Comparison of ENCODE assay signal across 35 cellular contexts in the genomic region with DNA sequence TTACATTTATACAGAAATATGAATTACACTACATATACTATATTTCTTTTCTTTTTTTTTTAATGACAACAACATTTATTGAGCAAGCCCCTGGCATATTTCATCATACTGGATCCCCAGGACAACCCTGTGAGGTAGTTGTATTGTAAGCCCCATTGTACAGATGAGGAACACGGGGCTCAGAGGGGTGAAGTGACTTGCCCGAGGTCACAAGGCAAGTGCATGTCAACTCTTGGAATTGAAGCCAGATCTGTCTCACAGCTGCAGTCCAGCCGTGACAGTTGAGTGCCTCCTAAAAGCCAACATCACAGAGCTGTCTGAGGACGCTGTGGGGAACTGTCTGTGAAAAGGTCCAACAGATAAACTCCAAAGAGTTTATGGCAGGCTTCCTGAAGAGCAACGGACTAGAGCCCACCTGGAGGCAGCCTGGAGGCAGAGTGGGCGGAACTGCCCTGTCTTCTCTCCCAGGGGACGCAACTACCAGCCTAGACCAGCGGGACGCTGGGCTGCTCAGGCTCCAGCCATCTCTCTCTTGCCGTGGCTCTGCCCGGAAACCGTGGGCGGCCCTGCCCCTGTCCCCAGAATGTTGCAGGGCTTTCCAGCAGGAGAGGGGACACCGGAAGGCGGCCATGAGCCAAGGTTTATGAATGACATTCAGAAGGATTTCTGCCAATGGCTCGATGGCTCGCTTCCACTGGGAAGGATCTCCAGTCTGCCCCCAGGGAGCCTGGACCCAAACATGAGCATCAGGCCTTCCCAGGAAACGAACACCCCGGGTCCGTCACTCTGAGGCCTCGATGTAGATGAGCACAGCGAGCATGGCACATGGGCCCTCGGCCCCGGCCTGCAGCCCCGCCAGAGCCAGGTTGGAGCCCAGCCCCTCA. TPM values are rescaled to one million over a fixed set of nuclear protein-coding genes. Genes with fewer than 3 reads are reported as not detected.
"Had no signal": no experiment of that assay in that cellular context is flagged by ENCODE, and none has a peak within 500 bp of the region (broad histone marks: within the 10 kb centered on the region; RNA-seq: fewer than 3 reads in every experiment).

No MANE protein-coding gene starts in this region.

- H3K4me1 ChIP-seq: ascending aorta had no signal

- H3K9me3 Mint-ChIP-seq: activated T-helper 2 cell treated with anti-CD3 and anti-CD28 coated beads, Interferon-gamma antibody, Interleukin-2, Interleukin-4, amounts not matched to agents 10 μg/mL and 5 μg/mL and 100 μg/mL, durations not matched to agents 14 hours and 24 hours and 36 hours; central memory CD8-positive, alpha-beta T cell had no signal

- H3K36me3 ChIP-seq: ascending aorta, cardiac muscle cell, WERI-Rb-1 had no signal

- H3K4me1 Mint-ChIP-seq: activated CD4-positive, alpha-beta memory T cell treated with anti-CD3 and anti-CD28 coated beads, Interleukin-2, amount 10 ng/mL, durations not matched to agents 7 days and 5 days; activated CD8-positive, alpha-beta memory T cell treated with anti-CD3 and anti-CD28 coated beads, Interleukin-2, amount 10 ng/mL, durations not matched to agents 7 days and 5 days; activated naive CD4-positive, alpha-beta T cell treated with anti-CD3 and anti-CD28 coated beads, Interleukin-2, amount 50 U/mL, for 24 hours; activated naive CD8-positive, alpha-beta T cell treated with anti-CD3 and anti-CD28 coated beads, Interleukin-2, amount 10 ng/mL, durations not matched to agents 7 days and 5 days; central memory CD8-positive, alpha-beta T cell; T-cell; T-helper 17 cell had no signal

- H3K27ac ChIP-seq: ascending aorta, cardiac muscle cell, PC-9, RWPE1, WERI-Rb-1 had no signal

- ATAC-seq: activated CD8-positive, alpha-beta memory T cell treated with anti-CD3 and anti-CD28 coated beads, Interleukin-2, amount 10 ng/mL, durations not matched to agents 7 days and 5 days; Right ventricle myocardium inferior; SK-N-SH treated with all-trans-retinoic acid at 6 μM for 48 hours; T-cell; T-helper 17 cell had no signal

- H3K9me3 ChIP-seq: ascending aorta had no signal

- H3K27me3 Mint-ChIP-seq: activated CD8-positive, alpha-beta memory T cell treated with anti-CD3 and anti-CD28 coated beads, Interleukin-2, amount 10 ng/mL, durations not matched to agents 7 days and 5 days; activated naive CD4-positive, alpha-beta T cell treated with anti-CD3 and anti-CD28 coated beads, Interleukin-2, amount 50 U/mL, for 24 hours; activated naive CD8-positive, alpha-beta T cell treated with anti-CD3 and anti-CD28 coated beads, Interleukin-2, amount 10 ng/mL, durations not matched to agents 7 days and 5 days; central memory CD8-positive, alpha-beta T cell; T-helper 17 cell had no signal

- H3K36me3 Mint-ChIP-seq: activated CD8-positive, alpha-beta memory T cell treated with anti-CD3 and anti-CD28 coated beads, Interleukin-2, amount 10 ng/mL, durations not matched to agents 7 days and 5 days; T-cell had no signal

- H3K27me3 ChIP-seq: ascending aorta, cardiac muscle cell had no signal

- DNase-seq: activated CD4-positive, alpha-beta memory T cell treated with anti-CD3 and anti-CD28 coated beads, Interleukin-2, amount 10 ng/mL, durations not matched to agents 7 days and 5 days; activated CD4-positive, alpha-beta T cell treated with anti-CD3 and anti-CD28 coated beads for 1 hour; activated CD4-positive, alpha-beta T cell treated with anti-CD3 and anti-CD28 coated beads for 48 hours; activated CD4-positive, CD25-positive, alpha-beta regulatory T cell; activated CD8-positive, alpha-beta memory T cell treated with anti-CD3 and anti-CD28 coated beads for 24 hours; activated CD8-positive, alpha-beta memory T cell treated with anti-CD3 and anti-CD28 coated beads, Interleukin-2, amount 10 ng/mL, durations not matched to agents 7 days and 5 days; activated CD8-positive, alpha-beta memory T cell treated with anti-CD3 and anti-CD28 coated beads, Interleukin-2, amount 50 U/mL, for 48 hours; activated naive CD4-positive, alpha-beta T cell treated with Interleukin-2 at 50 U/mL for 16 hours; activated naive CD8-positive, alpha-beta T cell treated with anti-CD3 and anti-CD28 coated beads, Interleukin-2, amount 10 ng/mL, durations not matched to agents 7 days and 5 days; amygdala; NCI-H1048; NCI-H1105 treated with DMSO at 0.1 percent for 48 hours; NCI-H1436; NCI-H1694; NCI-H1930; NCI-H2081 treated with DMSO at 0.1 percent for 48 hours; NCI-H226; NCI-H446 treated with DMSO at 0.1 percent for 48 hours; NCI-H524 treated with DMSO at 0.1 percent for 48 hours; NK-92 treated with Interleukin-12 subunit alpha and Interleukin-12 subunit beta, amount 100 ng/mL, for 24 hours; PC-9; SIG-M5; T-cell; T-helper 17 cell; T-helper 9 cell; WERI-Rb-1 had no signal

- H3K4me3 Mint-ChIP-seq: activated CD4-positive, alpha-beta memory T cell treated with anti-CD3 and anti-CD28 coated beads, Interleukin-2, amount 10 ng/mL, durations not matched to agents 7 days and 5 days; activated CD8-positive, alpha-beta memory T cell treated with anti-CD3 and anti-CD28 coated beads, Interleukin-2, amount 10 ng/mL, durations not matched to agents 7 days and 5 days; activated naive CD4-positive, alpha-beta T cell treated with anti-CD3 and anti-CD28 coated beads, Interleukin-2, amount 50 U/mL, for 24 hours; activated naive CD8-positive, alpha-beta T cell treated with anti-CD3 and anti-CD28 coated beads, Interleukin-2, amount 10 ng/mL, durations not matched to agents 7 days and 5 days; central memory CD8-positive, alpha-beta T cell; T-cell; T-helper 17 cell had no signal

- H3K27ac Mint-ChIP-seq: activated CD4-positive, alpha-beta memory T cell treated with anti-CD3 and anti-CD28 coated beads, Interleukin-2, amount 10 ng/mL, durations not matched to agents 7 days and 5 days; activated CD8-positive, alpha-beta memory T cell treated with anti-CD3 and anti-CD28 coated beads, Interleukin-2, amount 10 ng/mL, durations not matched to agents 7 days and 5 days; activated naive CD4-positive, alpha-beta T cell treated with anti-CD3 and anti-CD28 coated beads, Interleukin-2, amount 50 U/mL, for 24 hours; activated naive CD8-positive, alpha-beta T cell treated with anti-CD3 and anti-CD28 coated beads, Interleukin-2, amount 10 ng/mL, durations not matched to agents 7 days and 5 days; activated T-helper 2 cell treated with anti-CD3 and anti-CD28 coated beads, Interferon-gamma antibody, Interleukin-2, Interleukin-4, amounts not matched to agents 10 μg/mL and 5 μg/mL and 100 μg/mL, durations not matched to agents 14 hours and 24 hours and 36 hours; T-cell; T-helper 17 cell had no signal

- H3K4me3 ChIP-seq: ascending aorta, cardiac muscle cell, PC-9 had no signal

RNA-seq across cellular contexts. Expression of a gene that starts 50.1 kb away (rescaled TPM):
- total RNA-seq: activated CD4-positive, alpha-beta memory T cell treated with anti-CD3 and anti-CD28 coated beads, Interleukin-2, amount 10 ng/mL, durations not matched to agents 7 days and 5 days; activated CD8-positive, alpha-beta memory T cell treated with anti-CD3 and anti-CD28 coated beads, Interleukin-2, amount 10 ng/mL, durations not matched to agents 7 days and 5 days; activated naive CD8-positive, alpha-beta T cell treated with anti-CD3 and anti-CD28 coated beads, Interleukin-2, amount 10 ng/mL, durations not matched to agents 7 days and 5 days; activated T-helper 2 cell treated with anti-CD3 and anti-CD28 coated beads, Interferon-gamma antibody, Interleukin-2, Interleukin-4, amounts not matched to agents 10 μg/mL and 5 μg/mL and 100 μg/mL, durations not matched to agents 14 hours and 24 hours and 36 hours; ascending aorta; PC-9; SK-MEL-5; T-helper 17 cell had no signal
